1 cellular context compared by ENCODE assay signal in the genomic region with DNA sequence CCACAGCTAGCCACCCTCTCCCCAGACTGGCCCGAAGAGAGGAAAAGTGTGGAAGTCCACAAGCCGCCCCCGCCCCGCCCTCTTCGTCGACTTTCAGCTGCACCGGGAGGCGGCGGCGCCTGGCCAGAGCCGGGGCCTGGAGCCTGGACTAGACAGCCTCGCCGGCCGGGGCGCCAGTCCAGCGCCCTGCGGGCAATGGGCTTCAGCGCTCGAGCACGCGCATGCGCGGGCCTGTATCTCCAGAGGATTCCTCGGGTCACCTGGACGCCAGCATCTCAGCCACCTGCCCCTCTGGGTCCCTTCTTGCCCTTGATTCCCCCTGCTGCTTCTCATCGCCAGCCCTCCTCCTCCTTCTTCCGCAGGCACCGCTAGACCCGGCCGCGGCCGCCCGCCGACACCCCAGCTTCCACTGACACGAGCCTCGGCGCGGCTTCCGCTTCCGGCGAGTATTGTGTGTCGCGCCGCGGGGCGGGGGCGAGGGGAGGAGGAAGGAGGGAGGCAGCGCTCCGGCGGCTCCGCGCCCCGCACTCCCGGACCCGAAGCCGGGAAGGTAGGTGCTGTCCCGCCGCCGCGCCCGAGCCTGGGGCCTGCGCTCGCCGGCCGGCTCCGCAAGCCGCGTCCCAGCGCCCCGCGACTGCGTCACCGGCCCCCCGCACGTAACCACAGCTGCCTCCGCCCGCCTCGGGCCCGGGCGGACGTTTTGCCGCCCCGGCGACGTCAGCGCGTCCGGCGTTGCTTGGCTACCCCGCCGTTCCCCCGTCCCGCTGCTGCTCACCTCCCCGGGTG.
TF ChIP-seq lines count a peak whose summit lies in the region.

A gene (plus strand): TSS at position 482 of the 786 bp plus-strand sequence. CDS start 2,391 bp downstream, outside the sequence.

TF ChIP-seq in K562, 482 proteins besides CTCF, POLR2A, EP300 and RAD21 (continued from another document and continues in another):
- TF ChIP-seq, protein P1, sequence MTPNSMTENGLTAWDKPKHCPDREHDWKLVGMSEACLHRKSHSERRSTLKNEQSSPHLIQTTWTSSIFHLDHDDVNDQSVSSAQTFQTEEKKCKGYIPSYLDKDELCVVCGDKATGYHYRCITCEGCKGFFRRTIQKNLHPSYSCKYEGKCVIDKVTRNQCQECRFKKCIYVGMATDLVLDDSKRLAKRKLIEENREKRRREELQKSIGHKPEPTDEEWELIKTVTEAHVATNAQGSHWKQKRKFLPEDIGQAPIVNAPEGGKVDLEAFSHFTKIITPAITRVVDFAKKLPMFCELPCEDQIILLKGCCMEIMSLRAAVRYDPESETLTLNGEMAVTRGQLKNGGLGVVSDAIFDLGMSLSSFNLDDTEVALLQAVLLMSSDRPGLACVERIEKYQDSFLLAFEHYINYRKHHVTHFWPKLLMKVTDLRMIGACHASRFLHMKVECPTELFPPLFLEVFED (CRISPR knock-in tag; conservative IDR thresholded peaks at IDR 0.05): peak; percentile 93
- TF ChIP-seq RCOR1 (IDR thresholded peaks at IDR 0.05; ENCODE audit: borderline replicate concordance in 1 of 2, low read depth in 2 of 2, low read length in 2 of 2) (0 out of 4 replicates have a peak, but pooled peaks of 1 of the 2 experiments have one; percentile 10), ZNF583 (CRISPR knock-in tag; IDR thresholded peaks at IDR 0.05) (peak; percentile 46; the same call in 1 of the 2 replicates), PHB2 (IDR thresholded peaks at IDR 0.05; ENCODE audit: low read depth) (no peak), GABPB1 (CRISPR knock-in tag; IDR thresholded peaks at IDR 0.05) (peak; percentile 92), HEY1 (CRISPR knock-in tag; IDR thresholded peaks at IDR 0.05; ENCODE audit: borderline replicate concordance) (no peak), ZFP36 (IDR thresholded peaks at IDR 0.05; ENCODE audit: low read depth, low read length, partially characterized antibody) (peak; percentile 33), RBM25 (IDR thresholded peaks at IDR 0.05; ENCODE audit: low read depth, low read length, severe bottlenecking) (peak; percentile 7), HMGN3 (IDR thresholded peaks at IDR 0.05; ENCODE audit: borderline replicate concordance, extremely low read depth, insufficient read length, low read depth, low read length) (peak; percentile 88), PHF20 (IDR thresholded peaks at IDR 0.05; ENCODE audit: partially characterized antibody) (peak; percentile 86), TAF15 (IDR thresholded peaks at IDR 0.05; ENCODE audit: low read depth, low read length) (no peak), GATAD2B (IDR thresholded peaks at IDR 0.05; ENCODE audit: borderline replicate concordance) (peak; percentile 96), ETV1 (tag; conservative IDR thresholded peaks at IDR 0.05; ENCODE audit: low read depth) (peak; percentile 45; the same call in 1 of the 2 replicates), GTF2F1 (IDR thresholded peaks at IDR 0.05; ENCODE audit: low read depth, low read length) (peak; percentile 49; the same call in 1 of the 2 replicates), MYBL2 (IDR thresholded peaks at IDR 0.05; ENCODE audit: low read depth) (no peak), MYBL2 (CRISPR knock-in tag; IDR thresholded peaks at IDR 0.05; ENCODE audit: borderline replicate concordance) (no peak), CBX1 (IDR thresholded peaks at IDR 0.05; ENCODE audit: low read depth) (peak; percentile 20; the same call in 1 of the 2 replicates), SOX6 (IDR thresholded peaks at IDR 0.05) (peak; percentile 55; the same call in 1 of the 2 replicates), KDM4B (IDR thresholded peaks at IDR 0.05; ENCODE audit: borderline replicate concordance in 2 of 2, low read depth in 1 of 2) (peak in 1 of 2 experiments; percentile 71; a peak in 1 of 4 replicates), MEIS2 (IDR thresholded peaks at IDR 0.05; ENCODE audit: partially characterized antibody) (peak; percentile 80), TOE1 (IDR thresholded peaks at IDR 0.05; ENCODE audit: borderline replicate concordance) (peak; percentile 14; the same call in 1 of the 2 replicates), TOE1 (CRISPR knock-in tag; IDR thresholded peaks at IDR 0.05; ENCODE audit: borderline replicate concordance, low read depth) (no peak), FOXJ2 (tag; IDR thresholded peaks at IDR 0.05) (peak; percentile 68; the same call in 1 of the 2 replicates), PTBP1 (IDR thresholded peaks at IDR 0.05; ENCODE audit: low read depth, low read length) (0 out of 2 replicates have a peak, but pooled peaks have one; percentile 33), MTA3 (IDR thresholded peaks at IDR 0.05; ENCODE audit: borderline replicate concordance) (peak; percentile 87), CREM (IDR thresholded peaks at IDR 0.05; ENCODE audit: low read depth) (peak; percentile 92; the same call in 1 of the 2 replicates), JUND (IDR thresholded peaks at IDR 0.05; ENCODE audit: borderline replicate concordance, low read depth, low read length) (peak; percentile 36), JUND (tag; IDR thresholded peaks at IDR 0.05; ENCODE audit: borderline replicate concordance, low read depth, low read length) (peak; percentile 33; the same call in 1 of the 3 replicates)
- TF ChIP-seq, protein P2, sequence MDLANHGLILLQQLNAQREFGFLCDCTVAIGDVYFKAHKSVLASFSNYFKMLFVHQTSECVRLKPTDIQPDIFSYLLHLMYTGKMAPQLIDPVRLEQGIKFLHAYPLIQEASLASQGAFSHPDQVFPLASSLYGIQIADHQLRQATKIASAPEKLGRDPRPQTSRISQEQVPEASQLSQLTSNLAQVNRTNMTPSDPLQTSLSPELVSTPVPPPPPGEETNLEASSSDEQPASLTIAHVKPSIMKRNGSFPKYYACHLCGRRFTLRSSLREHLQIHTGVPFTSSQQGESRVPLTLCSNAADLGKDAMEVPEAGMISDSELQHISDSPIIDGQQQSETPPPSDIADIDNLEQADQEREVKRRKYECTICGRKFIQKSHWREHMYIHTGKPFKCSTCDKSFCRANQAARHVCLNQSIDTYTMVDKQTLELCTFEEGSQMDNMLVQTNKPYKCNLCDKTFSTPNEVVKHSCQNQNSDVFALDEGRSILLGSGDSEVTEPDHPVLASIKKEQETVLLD (IDR thresholded peaks at IDR 0.05): peak; percentile 93
- TF ChIP-seq, protein P3, sequence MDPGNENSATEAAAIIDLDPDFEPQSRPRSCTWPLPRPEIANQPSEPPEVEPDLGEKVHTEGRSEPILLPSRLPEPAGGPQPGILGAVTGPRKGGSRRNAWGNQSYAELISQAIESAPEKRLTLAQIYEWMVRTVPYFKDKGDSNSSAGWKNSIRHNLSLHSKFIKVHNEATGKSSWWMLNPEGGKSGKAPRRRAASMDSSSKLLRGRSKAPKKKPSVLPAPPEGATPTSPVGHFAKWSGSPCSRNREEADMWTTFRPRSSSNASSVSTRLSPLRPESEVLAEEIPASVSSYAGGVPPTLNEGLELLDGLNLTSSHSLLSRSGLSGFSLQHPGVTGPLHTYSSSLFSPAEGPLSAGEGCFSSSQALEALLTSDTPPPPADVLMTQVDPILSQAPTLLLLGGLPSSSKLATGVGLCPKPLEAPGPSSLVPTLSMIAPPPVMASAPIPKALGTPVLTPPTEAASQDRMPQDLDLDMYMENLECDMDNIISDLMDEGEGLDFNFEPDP (CRISPR knock-in tag; IDR thresholded peaks at IDR 0.05): no peak
- TF ChIP-seq, protein P4, sequence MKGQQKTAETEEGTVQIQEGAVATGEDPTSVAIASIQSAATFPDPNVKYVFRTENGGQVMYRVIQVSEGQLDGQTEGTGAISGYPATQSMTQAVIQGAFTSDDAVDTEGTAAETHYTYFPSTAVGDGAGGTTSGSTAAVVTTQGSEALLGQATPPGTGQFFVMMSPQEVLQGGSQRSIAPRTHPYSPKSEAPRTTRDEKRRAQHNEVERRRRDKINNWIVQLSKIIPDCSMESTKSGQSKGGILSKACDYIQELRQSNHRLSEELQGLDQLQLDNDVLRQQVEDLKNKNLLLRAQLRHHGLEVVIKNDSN (CRISPR knock-in tag; IDR thresholded peaks at IDR 0.05): no peak
- TF ChIP-seq, protein P5, sequence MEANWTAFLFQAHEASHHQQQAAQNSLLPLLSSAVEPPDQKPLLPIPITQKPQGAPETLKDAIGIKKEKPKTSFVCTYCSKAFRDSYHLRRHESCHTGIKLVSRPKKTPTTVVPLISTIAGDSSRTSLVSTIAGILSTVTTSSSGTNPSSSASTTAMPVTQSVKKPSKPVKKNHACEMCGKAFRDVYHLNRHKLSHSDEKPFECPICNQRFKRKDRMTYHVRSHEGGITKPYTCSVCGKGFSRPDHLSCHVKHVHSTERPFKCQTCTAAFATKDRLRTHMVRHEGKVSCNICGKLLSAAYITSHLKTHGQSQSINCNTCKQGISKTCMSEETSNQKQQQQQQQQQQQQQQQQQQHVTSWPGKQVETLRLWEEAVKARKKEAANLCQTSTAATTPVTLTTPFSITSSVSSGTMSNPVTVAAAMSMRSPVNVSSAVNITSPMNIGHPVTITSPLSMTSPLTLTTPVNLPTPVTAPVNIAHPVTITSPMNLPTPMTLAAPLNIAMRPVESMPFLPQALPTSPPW (CRISPR knock-in tag; IDR thresholded peaks at IDR 0.05): peak; percentile 98
- TF ChIP-seq, protein P6, sequence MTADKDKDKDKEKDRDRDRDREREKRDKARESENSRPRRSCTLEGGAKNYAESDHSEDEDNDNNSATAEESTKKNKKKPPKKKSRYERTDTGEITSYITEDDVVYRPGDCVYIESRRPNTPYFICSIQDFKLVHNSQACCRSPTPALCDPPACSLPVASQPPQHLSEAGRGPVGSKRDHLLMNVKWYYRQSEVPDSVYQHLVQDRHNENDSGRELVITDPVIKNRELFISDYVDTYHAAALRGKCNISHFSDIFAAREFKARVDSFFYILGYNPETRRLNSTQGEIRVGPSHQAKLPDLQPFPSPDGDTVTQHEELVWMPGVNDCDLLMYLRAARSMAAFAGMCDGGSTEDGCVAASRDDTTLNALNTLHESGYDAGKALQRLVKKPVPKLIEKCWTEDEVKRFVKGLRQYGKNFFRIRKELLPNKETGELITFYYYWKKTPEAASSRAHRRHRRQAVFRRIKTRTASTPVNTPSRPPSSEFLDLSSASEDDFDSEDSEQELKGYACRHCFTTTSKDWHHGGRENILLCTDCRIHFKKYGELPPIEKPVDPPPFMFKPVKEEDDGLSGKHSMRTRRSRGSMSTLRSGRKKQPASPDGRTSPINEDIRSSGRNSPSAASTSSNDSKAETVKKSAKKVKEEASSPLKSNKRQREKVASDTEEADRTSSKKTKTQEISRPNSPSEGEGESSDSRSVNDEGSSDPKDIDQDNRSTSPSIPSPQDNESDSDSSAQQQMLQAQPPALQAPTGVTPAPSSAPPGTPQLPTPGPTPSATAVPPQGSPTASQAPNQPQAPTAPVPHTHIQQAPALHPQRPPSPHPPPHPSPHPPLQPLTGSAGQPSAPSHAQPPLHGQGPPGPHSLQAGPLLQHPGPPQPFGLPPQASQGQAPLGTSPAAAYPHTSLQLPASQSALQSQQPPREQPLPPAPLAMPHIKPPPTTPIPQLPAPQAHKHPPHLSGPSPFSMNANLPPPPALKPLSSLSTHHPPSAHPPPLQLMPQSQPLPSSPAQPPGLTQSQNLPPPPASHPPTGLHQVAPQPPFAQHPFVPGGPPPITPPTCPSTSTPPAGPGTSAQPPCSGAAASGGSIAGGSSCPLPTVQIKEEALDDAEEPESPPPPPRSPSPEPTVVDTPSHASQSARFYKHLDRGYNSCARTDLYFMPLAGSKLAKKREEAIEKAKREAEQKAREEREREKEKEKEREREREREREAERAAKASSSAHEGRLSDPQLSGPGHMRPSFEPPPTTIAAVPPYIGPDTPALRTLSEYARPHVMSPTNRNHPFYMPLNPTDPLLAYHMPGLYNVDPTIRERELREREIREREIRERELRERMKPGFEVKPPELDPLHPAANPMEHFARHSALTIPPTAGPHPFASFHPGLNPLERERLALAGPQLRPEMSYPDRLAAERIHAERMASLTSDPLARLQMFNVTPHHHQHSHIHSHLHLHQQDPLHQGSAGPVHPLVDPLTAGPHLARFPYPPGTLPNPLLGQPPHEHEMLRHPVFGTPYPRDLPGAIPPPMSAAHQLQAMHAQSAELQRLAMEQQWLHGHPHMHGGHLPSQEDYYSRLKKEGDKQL (CRISPR knock-in tag; IDR thresholded peaks at IDR 0.05; ENCODE audit: borderline replicate concordance): 0 out of 2 replicates have a peak, but pooled peaks have one; percentile 21
- TF ChIP-seq, protein P7, sequence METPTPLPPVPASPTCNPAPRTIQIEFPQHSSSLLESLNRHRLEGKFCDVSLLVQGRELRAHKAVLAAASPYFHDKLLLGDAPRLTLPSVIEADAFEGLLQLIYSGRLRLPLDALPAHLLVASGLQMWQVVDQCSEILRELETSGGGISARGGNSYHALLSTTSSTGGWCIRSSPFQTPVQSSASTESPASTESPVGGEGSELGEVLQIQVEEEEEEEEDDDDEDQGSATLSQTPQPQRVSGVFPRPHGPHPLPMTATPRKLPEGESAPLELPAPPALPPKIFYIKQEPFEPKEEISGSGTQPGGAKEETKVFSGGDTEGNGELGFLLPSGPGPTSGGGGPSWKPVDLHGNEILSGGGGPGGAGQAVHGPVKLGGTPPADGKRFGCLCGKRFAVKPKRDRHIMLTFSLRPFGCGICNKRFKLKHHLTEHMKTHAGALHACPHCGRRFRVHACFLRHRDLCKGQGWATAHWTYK (CRISPR knock-in tag; IDR thresholded peaks at IDR 0.05): peak; percentile 78
- TF ChIP-seq, protein P8, sequence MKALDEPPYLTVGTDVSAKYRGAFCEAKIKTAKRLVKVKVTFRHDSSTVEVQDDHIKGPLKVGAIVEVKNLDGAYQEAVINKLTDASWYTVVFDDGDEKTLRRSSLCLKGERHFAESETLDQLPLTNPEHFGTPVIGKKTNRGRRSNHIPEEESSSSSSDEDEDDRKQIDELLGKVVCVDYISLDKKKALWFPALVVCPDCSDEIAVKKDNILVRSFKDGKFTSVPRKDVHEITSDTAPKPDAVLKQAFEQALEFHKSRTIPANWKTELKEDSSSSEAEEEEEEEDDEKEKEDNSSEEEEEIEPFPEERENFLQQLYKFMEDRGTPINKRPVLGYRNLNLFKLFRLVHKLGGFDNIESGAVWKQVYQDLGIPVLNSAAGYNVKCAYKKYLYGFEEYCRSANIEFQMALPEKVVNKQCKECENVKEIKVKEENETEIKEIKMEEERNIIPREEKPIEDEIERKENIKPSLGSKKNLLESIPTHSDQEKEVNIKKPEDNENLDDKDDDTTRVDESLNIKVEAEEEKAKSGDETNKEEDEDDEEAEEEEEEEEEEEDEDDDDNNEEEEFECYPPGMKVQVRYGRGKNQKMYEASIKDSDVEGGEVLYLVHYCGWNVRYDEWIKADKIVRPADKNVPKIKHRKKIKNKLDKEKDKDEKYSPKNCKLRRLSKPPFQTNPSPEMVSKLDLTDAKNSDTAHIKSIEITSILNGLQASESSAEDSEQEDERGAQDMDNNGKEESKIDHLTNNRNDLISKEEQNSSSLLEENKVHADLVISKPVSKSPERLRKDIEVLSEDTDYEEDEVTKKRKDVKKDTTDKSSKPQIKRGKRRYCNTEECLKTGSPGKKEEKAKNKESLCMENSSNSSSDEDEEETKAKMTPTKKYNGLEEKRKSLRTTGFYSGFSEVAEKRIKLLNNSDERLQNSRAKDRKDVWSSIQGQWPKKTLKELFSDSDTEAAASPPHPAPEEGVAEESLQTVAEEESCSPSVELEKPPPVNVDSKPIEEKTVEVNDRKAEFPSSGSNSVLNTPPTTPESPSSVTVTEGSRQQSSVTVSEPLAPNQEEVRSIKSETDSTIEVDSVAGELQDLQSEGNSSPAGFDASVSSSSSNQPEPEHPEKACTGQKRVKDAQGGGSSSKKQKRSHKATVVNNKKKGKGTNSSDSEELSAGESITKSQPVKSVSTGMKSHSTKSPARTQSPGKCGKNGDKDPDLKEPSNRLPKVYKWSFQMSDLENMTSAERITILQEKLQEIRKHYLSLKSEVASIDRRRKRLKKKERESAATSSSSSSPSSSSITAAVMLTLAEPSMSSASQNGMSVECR (CRISPR knock-in tag; IDR thresholded peaks at IDR 0.05): peak; percentile 92; the same call in 1 of the 2 replicates
